8 cellular contexts compared by ENCODE assay signal in genomic region chrX:101097546-101098453, GRCh38. TPM values are rescaled to one million over a fixed set of nuclear protein-coding genes. Genes with fewer than 3 reads are reported as not detected.
DNase-seq lines count a peak whose midpoint lies in the region; ATAC-seq and TF ChIP-seq lines count a peak whose summit lies in the region.

CENPI (plus strand) TSS chrX:101098204; CDS start chrX:101101071, 2,867 bp downstream.

- no peak for TF ChIP-seq POLR2A in testis (IDR thresholded peaks at IDR 0.05)

- TF ChIP-seq CTCF in GM12864 (IDR thresholded peaks at IDR 0.05; ENCODE audit: low read depth, low read length, missing control alignments): no peak
- no peak for TF ChIP-seq CTCF in testis (IDR thresholded peaks at IDR 0.05)

- peak; percentile 71 for DNase-seq in GM12864 (ENCODE audit: low read depth)
- peak; percentile 89 for DNase-seq in NCI-H1105 treated with DMSO at 0.1 percent for 48 hours (lab: John Stamatoyannopoulos, UW)
- peak; percentile 77 for DNase-seq in SKM-1 treated with dmso at 0.1 percent for 144 hours (lab: John Stamatoyannopoulos, UW; ENCODE audit: unreplicated experiment)
- DNase-seq in glomerular visceral epithelial cell (ENCODE audit: extremely low spot score): peak; percentile 93
- peak; percentile 87 for DNase-seq in occipital lobe (lab: John Stamatoyannopoulos, UW)
- DNase-seq in testis: peak; percentile 95

- H3K27me3 Mint-ChIP-seq in activated naive CD8-positive, alpha-beta T cell: no peaks in the 10 kb centered on the region

- 0 to 3% methylated on average over 15 to 20 of the region's 48 CpGs for WGBS in testis, 2 donors

- peak within 1 kb of the TSS; percentile 85 for H3K4me3 ChIP-seq in GM12864 (ENCODE audit: low read depth, low read length)
- peak within 1 kb of the TSS; percentile 51 to 59 for H3K4me3 ChIP-seq in testis

- H3K27ac ChIP-seq in testis: peak within 1 kb of the TSS; percentile 74 to 86

- no peaks in the 10 kb centered on the region for H3K27me3 ChIP-seq in testis

- no peaks in the 10 kb centered on the region for H3K4me1 ChIP-seq in testis

- no peaks in the 10 kb centered on the region for H3K9me3 Mint-ChIP-seq in activated naive CD8-positive, alpha-beta T cell (ENCODE audit: low read depth)

- intact Hi-C loops in testis (cut with DNase I; ENCODE audit: low total_unique reads): no loop called here

- H3K36me3 Mint-ChIP-seq in activated naive CD8-positive, alpha-beta T cell: no peaks in the 10 kb centered on the region

- no peaks in the 10 kb centered on the region for H3K36me3 ChIP-seq in testis (ENCODE audit: low read depth, missing control alignments)

- peak; percentile 100 for ATAC-seq in HG02678 (IDR thresholded peaks at IDR 0.05; ENCODE audit: unreplicated experiment)

- peaks cover 12% of the 10 kb centered on the region for H3K4me1 Mint-ChIP-seq in activated naive CD8-positive, alpha-beta T cell (ENCODE audit: low read depth)

- peak within 1 kb of the TSS; percentile 89 for H3K4me3 Mint-ChIP-seq in activated naive CD8-positive, alpha-beta T cell

- H3K27ac Mint-ChIP-seq in activated naive CD8-positive, alpha-beta T cell: peak within 1 kb of the TSS; percentile 88

- no peaks in the 10 kb centered on the region for H3K9me3 ChIP-seq in testis

RNA-seq across cellular contexts. Expression of gene CENPI, which starts in this region (rescaled TPM):
- total RNA-seq in occipital lobe (7.0 TPM), testis (1 to 10 TPM; 2.5 to 3.1 TPM)
- polyA plus RNA-seq in testis (ENCODE audit: insufficient read depth, low read depth, low replicate concordance): 0.69 TPM

Comparison
In these comparisons a context has a peak if more than half of its experiments do, and no peak if none do; other contexts are left out.
1. Peak in every context shown above with its lines: DNase-seq, ATAC-seq, H3K4me3 ChIP-seq and H3K27ac ChIP-seq.